In genomic region chr4:154422152-154422551, GRCh38 we compare ENCODE assay signal across 21 cellular contexts.
DNase-seq lines count a peak whose midpoint lies in the region; ATAC-seq and TF ChIP-seq lines count a peak whose summit lies in the region.
"Had no signal": no experiment of that assay in that cellular context is flagged by ENCODE, and none has a peak within 500 bp of the region (broad histone marks: within the 10 kb centered on the region; RNA-seq: fewer than 3 reads in every experiment).

No MANE protein-coding gene starts in this region.

- H4K20me1 ChIP-seq in OCI-LY7 (ENCODE audit: insufficient read depth, low read length), result no peaks in the 10 kb centered on the region

- peaks cover 15% of the 10 kb centered on the region for H3K27me3 ChIP-seq in transverse colon
- H3K27me3 ChIP-seq: Peyer's patch had no signal

- no peak overlapping the region for H3K4me3 ChIP-seq in OCI-LY7 (ENCODE audit: low read depth, low read length, poor library complexity, severe bottlenecking)
- H3K4me3 ChIP-seq in transverse colon, result no peak overlapping the region
- H3K4me3 ChIP-seq: A549, Peyer's patch, smooth muscle cell had no signal

- no peaks in the 10 kb centered on the region for H3K9me2 ChIP-seq in OCI-LY7 (ENCODE audit: insufficient read depth, low read length)

- no peaks in the 10 kb centered on the region for H3K79me2 ChIP-seq in OCI-LY7 (ENCODE audit: insufficient read depth, low read depth, low read length)

- POLR2A ChIA-PET in OCI-LY7 (lab: Charles Lee), result interaction anchor here (1.2 to 2.2 kb wide), 3 partner anchors 10 to 13 kb away, joined by 3 to 4 read pairs (median 4); no protein-coding TSS in a partner anchor

- TF ChIP-seq CTCF in OCI-LY7 (conservative IDR thresholded peaks at IDR 0.05; ENCODE audit: low read length), result no peak
- TF ChIP-seq CTCF in transverse colon (IDR thresholded peaks at IDR 0.05), result no peak

- intact Hi-C loops in OCI-LY7 (cut with micrococcal nuclease; ENCODE audit: unreplicated experiment), result no loop called here
- intact Hi-C loops in transverse colon (cut with DNase I; ENCODE audit: low total_unique reads), result no loop called here

- in situ Hi-C loops in transverse colon (cut with MboI; ENCODE audit: low pct_ligation_motif_present in 1 of 4, low pct_unique_long_range_greater_than_20kb in 1 of 4, low sequenced_read_pairs in 3 of 4), result no loop called here

- TF ChIP-seq EP300 in transverse colon (IDR thresholded peaks at IDR 0.05; ENCODE audit: low read depth), result no peak

- WGBS in transverse colon (ENCODE audit: low coverage in 1 of 2), 2 donors, result 0% methylated on average over 1 of the region's 1 CpG

- peaks cover 25% of the 10 kb centered on the region for H3K4me1 ChIP-seq in OCI-LY7 (ENCODE audit: insufficient read depth, low read length, poor library complexity, severe bottlenecking)
- peaks cover 0 to 19% (median 0%) of the 10 kb centered on the region in 4 donors for H3K4me1 ChIP-seq in transverse colon
- H3K4me1 ChIP-seq: A549, Peyer's patch had no signal

- H3K4me2 ChIP-seq in OCI-LY7 (ENCODE audit: low read length), result peak overlapping the region; percentile 17
- H3K4me2 ChIP-seq: A549, smooth muscle cell had no signal

- ATAC-seq in GM18511 (IDR thresholded peaks at IDR 0.05; ENCODE audit: unreplicated experiment) (peak; percentile 59), GM21526 (IDR thresholded peaks at IDR 0.05; ENCODE audit: low FRiP score, unreplicated experiment) (peak; percentile 29), HG02885 (IDR thresholded peaks at IDR 0.05; ENCODE audit: poor library complexity, unreplicated experiment) (peak; percentile 32), HG03460 (IDR thresholded peaks at IDR 0.05; ENCODE audit: unreplicated experiment) (no peak)
- ATAC-seq: A549; activated CD8-positive, alpha-beta memory T cell treated with anti-CD3 and anti-CD28 coated beads, Interleukin-2, amount 10 ng/mL, durations not matched to agents 7 days and 5 days; left ventricle myocardium superior had no signal

- H2AFZ ChIP-seq in OCI-LY7 (ENCODE audit: low read length), result peak overlapping the region; percentile 30; the same call in 1 of the 2 replicates

- no peak for TF ChIP-seq POLR2A in transverse colon (IDR thresholded peaks at IDR 0.05)

- BruUV-seq in OCI-LY7 (replicated peaks; lab: Mats Ljungman, UMichigan), result no TSS peak

- H3K27ac ChIP-seq in OCI-LY7 (ENCODE audit: low read depth, low read length, poor library complexity, severe bottlenecking) (peak overlapping the region; percentile 36), transverse colon (no peak overlapping the region), substantia nigra (ENCODE audit: low read depth, low read length, poor library complexity, severe bottlenecking) (no peak overlapping the region)
- H3K27ac ChIP-seq: A549 had no signal

- CTCF ChIA-PET in OCI-LY7 (lab: Charles Lee; ENCODE audit: unreplicated experiment), result no interaction called here

- H3K9me3 ChIP-seq in OCI-LY7 (ENCODE audit: low read length), result no peaks in the 10 kb centered on the region
- no peaks in the 10 kb centered on the region for H3K9me3 ChIP-seq in transverse colon
- H3K9me3 ChIP-seq: A549, Peyer's patch had no signal

- H3K36me3 ChIP-seq in OCI-LY7 (ENCODE audit: insufficient read depth, low read length), result no peaks in the 10 kb centered on the region
- no peaks in the 10 kb centered on the region for H3K36me3 ChIP-seq in transverse colon
- H3K36me3 ChIP-seq: Peyer's patch had no signal

- DNase-seq in OCI-LY7 (ENCODE audit: low spot score) (no peak), transverse colon (no peak), substantia nigra (lab: John Stamatoyannopoulos, UW) (no peak)
- no peak for DNase-seq in stimulated activated CD4-positive, alpha-beta T cell treated with anti-CD3 and anti-CD28 coated beads, Interleukin-15, amount 100 ng/mL, for 24 hours
- DNase-seq: activated CD4-positive, CD25-positive, alpha-beta regulatory T cell treated with anti-CD3 and anti-CD28 coated beads, Interleukin-2, amount 50 U/mL, for 72 hours; activated CD8-positive, alpha-beta memory T cell treated with anti-CD3 and anti-CD28 coated beads, Interleukin-2, amount 10 ng/mL, durations not matched to agents 7 days and 5 days; C1 segment of cervical spinal cord; cortex of kidney; HFFc6; immature natural killer cell; left ventricle myocardium superior; NCI-H187 treated with DMSO at 0.1 percent for 48 hours; NCI-H226; Peyer's patch; stimulated activated CD4-positive, alpha-beta T cell treated with anti-CD3 and anti-CD28 coated beads, Interleukin-4, amount 100 ng/mL, for 24 hours had no signal
